Comparison of ENCODE assay signal across 18 cellular contexts in the genomic region with DNA sequence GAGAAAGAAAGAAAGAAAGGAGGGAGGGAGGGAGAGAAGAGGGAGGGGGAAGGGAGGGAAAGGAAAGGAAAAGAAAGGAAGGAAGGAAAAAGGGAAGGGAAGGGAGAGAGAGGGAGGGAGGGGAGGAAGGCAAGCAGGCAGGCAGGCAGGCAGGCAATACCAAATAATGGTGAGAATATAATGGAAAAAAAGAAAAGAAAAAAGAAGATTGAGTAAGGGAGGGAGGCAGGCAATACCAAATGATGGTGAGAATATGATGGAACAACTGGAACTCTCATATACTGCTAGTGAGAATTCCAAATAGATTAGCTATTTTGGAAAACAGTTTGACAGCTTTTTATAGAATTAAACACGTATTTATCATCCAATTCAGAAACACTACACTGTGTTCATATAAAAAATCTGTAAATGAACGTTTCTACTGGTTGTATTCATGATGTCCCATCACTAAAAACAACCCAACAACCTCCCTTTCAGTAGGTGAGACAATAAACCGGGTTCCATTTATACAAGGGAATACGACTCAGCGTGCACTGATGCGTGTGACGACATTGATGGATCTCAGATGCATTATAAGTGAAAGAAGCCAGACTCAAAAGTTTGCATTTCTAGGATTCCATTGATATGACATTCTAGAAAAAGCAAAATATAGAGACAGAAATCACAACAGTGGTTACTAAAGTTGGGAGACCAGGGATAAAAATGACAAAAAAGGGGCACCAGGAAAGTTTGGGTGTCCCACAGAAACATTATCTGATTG.
DNase-seq lines count a peak whose midpoint lies in the region; ATAC-seq, FAIRE-seq and TF ChIP-seq lines count a peak whose summit lies in the region.
"Had no signal": no experiment of that assay in that cellular context is flagged by ENCODE, and none has a peak within 500 bp of the region (broad histone marks: within the 10 kb centered on the region; RNA-seq: fewer than 3 reads in every experiment).

No MANE protein-coding gene starts in this region.

- H3K79me2 ChIP-seq in SK-N-SH (ENCODE audit: insufficient read depth) (no peaks in the 10 kb centered on the region), astrocyte (ENCODE audit: insufficient read depth, low read length) (no peaks in the 10 kb centered on the region)

- TF ChIP-seq RAD21 in SK-N-SH (IDR thresholded peaks at IDR 0.05; ENCODE audit: low read length), result no peak

- POLR2A ChIA-PET in SK-N-SH (lab: Yijun Ruan, JAX), result no interaction called here

- H2AFZ ChIP-seq in SK-N-SH (ENCODE audit: low read depth) (no peak overlapping the region), astrocyte (ENCODE audit: low read depth, low read length) (no peak overlapping the region)
- H2AFZ ChIP-seq: GM23338 had no signal

- DNase-seq in SK-N-SH (no peak), HFFc6 (no peak), astrocyte (ENCODE audit: low read depth) (peak; percentile 15), middle frontal gyrus (ENCODE audit: extremely low spot score, low spot score) (no peak), activated gamma-delta T cell treated with Interleukin-2 at 50 U/mL for 16 hours (no peak)
- DNase-seq: 8988T; AML-193; Calu3; CD8-positive, alpha-beta memory T cell; DMS 273 treated with DMSO at 0.1 percent for 48 hours; H7 had no signal

- H3K27ac Mint-ChIP-seq in HFFc6 (peak overlapping the region; percentile 43; the same call in 1 of the 2 replicates), astrocyte (ENCODE audit: unreplicated experiment) (no peak overlapping the region)
- H3K27ac Mint-ChIP-seq: CD8-positive, alpha-beta memory T cell; GM23338 had no signal

- H3K4me3 Mint-ChIP-seq in HFFc6 (no peak overlapping the region), astrocyte (ENCODE audit: unreplicated experiment) (no peak overlapping the region)
- H3K4me3 Mint-ChIP-seq: CD8-positive, alpha-beta memory T cell; GM23338 had no signal

- H3F3A ChIP-seq in SK-N-SH (replicated peaks; ENCODE audit: insufficient read depth), result no peaks in the 10 kb centered on the region

- H3K27ac ChIP-seq in SK-N-SH (ENCODE audit: low read depth in 2 of 2, low read length in 1 of 2) (no peak overlapping the region), astrocyte (ENCODE audit: low read depth, low read length) (no peak overlapping the region)
- H3K27ac ChIP-seq: BLaER1 had no signal

- no peak overlapping the region for H3K4me2 ChIP-seq in SK-N-SH
- H3K4me2 ChIP-seq in astrocyte (ENCODE audit: low read length), result no peak overlapping the region
- H3K4me2 ChIP-seq: BLaER1, GM23338 had no signal

- H3K9me3 ChIP-seq in SK-N-SH (peaks cover 7% of the 10 kb centered on the region; the same call in 1 of the 2 replicates), astrocyte (ENCODE audit: insufficient read depth, low read depth, low read length) (no peaks in the 10 kb centered on the region)
- H3K9me3 ChIP-seq: BLaER1 had no signal

- H4K20me1 ChIP-seq in SK-N-SH (ENCODE audit: insufficient read depth) (no peaks in the 10 kb centered on the region), astrocyte (ENCODE audit: insufficient read depth, low read length) (no peaks in the 10 kb centered on the region)
- H4K20me1 ChIP-seq: BLaER1 had no signal

- peaks cover 3% of the 10 kb centered on the region; the same call in 1 of the 2 replicates for H3K9me2 ChIP-seq in SK-N-SH

- FAIRE-seq in astrocyte (lab: Jason Lieb, UNC), result no peak
- FAIRE-seq: G401.6, GM12891, HTR-8/SVneo had no signal

- 47% methylated on average over 7 of the region's 7 CpGs for whole genome bisulfite sequencing in SK-N-SH (ENCODE audit: low lambda C conversion rate)

- H3K36me3 ChIP-seq in SK-N-SH (replicated peaks in 1 of 2; ENCODE audit: control insufficient read depth in 1 of 2, insufficient read depth in 2 of 2, low read length in 1 of 2) (no peaks in the 10 kb centered on the region), astrocyte (ENCODE audit: insufficient read depth, low read length) (no peaks in the 10 kb centered on the region)
- H3K36me3 ChIP-seq: BLaER1 had no signal

- H3K4me1 ChIP-seq in SK-N-SH (ENCODE audit: control insufficient read depth in 1 of 2, insufficient read depth in 2 of 2, low read depth in 1 of 2, low read length in 1 of 2) (peaks cover 0 to 5% of the 10 kb centered on the region in 2 experiments; a peak in 1 of 4 replicates), astrocyte (ENCODE audit: insufficient read depth, low read length) (no peaks in the 10 kb centered on the region)
- H3K4me1 ChIP-seq: BLaER1 had no signal

- H3K9ac ChIP-seq in SK-N-SH (no peak overlapping the region), astrocyte (ENCODE audit: low read length) (no peak overlapping the region)
- H3K9ac ChIP-seq: BLaER1 had no signal

- H3K36me3 Mint-ChIP-seq in HFFc6 (ENCODE audit: low read depth) (peaks cover 16% of the 10 kb centered on the region), astrocyte (ENCODE audit: low read depth, unreplicated experiment) (no peaks in the 10 kb centered on the region)
- H3K36me3 Mint-ChIP-seq: CD8-positive, alpha-beta memory T cell had no signal

- CTCF ChIA-PET in SK-N-SH (lab: Yijun Ruan, JAX), result no interaction called here

- TF ChIP-seq CTCF in SK-N-SH (IDR thresholded peaks at IDR 0.05), result no peak
- TF ChIP-seq CTCF in HFFc6 (IDR thresholded peaks at IDR 0.05), result no peak
- TF ChIP-seq CTCF in astrocyte (IDR thresholded peaks at IDR 0.05; ENCODE audit: insufficient read depth, low read depth, low read length), result no peak

- no peak for ATAC-seq in SK-N-SH treated with all-trans-retinoic acid at 6 μM for 48 hours
- no peak for ATAC-seq in HG02852 (IDR thresholded peaks at IDR 0.05; ENCODE audit: unreplicated experiment)
- ATAC-seq: GM23338 had no signal

- H3K4me3 ChIP-seq in SK-N-SH (ENCODE audit: low read depth in 2 of 2, low read length in 1 of 2), result no peak overlapping the region
- H3K4me3 ChIP-seq in astrocyte (ENCODE audit: insufficient read depth, low read depth, low read length), result no peak overlapping the region
- H3K4me3 ChIP-seq: BLaER1, GM23338 had no signal

- no peaks in the 10 kb centered on the region for H3K27me3 ChIP-seq in SK-N-SH (ENCODE audit: insufficient read depth)
- no peaks in the 10 kb centered on the region for H3K27me3 ChIP-seq in astrocyte (ENCODE audit: insufficient read depth, low read length)
- H3K27me3 ChIP-seq: BLaER1 had no signal

- H3K27me3 Mint-ChIP-seq in HFFc6 (ENCODE audit: insufficient read depth), result peaks cover 2% of the 10 kb centered on the region; the same call in 1 of the 2 replicates
- no peaks in the 10 kb centered on the region for H3K27me3 Mint-ChIP-seq in astrocyte (ENCODE audit: low read depth, unreplicated experiment)
- H3K27me3 Mint-ChIP-seq: CD8-positive, alpha-beta memory T cell had no signal

- H3K4me1 Mint-ChIP-seq in HFFc6 (ENCODE audit: low read depth) (peaks cover 37% of the 10 kb centered on the region), astrocyte (ENCODE audit: low read depth, unreplicated experiment) (peaks cover 13% of the 10 kb centered on the region)
- H3K4me1 Mint-ChIP-seq: CD8-positive, alpha-beta memory T cell had no signal

- TF ChIP-seq EP300 in SK-N-SH (IDR thresholded peaks at IDR 0.05; ENCODE audit: borderline replicate concordance in 1 of 2, low read depth in 1 of 2, low read length in 1 of 2), result no peak

- H3K9me3 Mint-ChIP-seq in HFFc6 (peaks cover 32% of the 10 kb centered on the region), astrocyte (ENCODE audit: unreplicated experiment) (peaks cover 8% of the 10 kb centered on the region)

TF ChIP-seq in SK-N-SH treated with all-trans-retinoic acid at 6 μM for 48 hours, 23 proteins besides CTCF, POLR2A, EP300 and RAD21 (continues in another document):
- TF ChIP-seq ESRRG (CRISPR knock-in tag; IDR thresholded peaks at IDR 0.05) (no peak), OSR1 (CRISPR knock-in tag; IDR thresholded peaks at IDR 0.05) (no peak)

TF ChIP-seq in SK-N-SH, 30 proteins besides CTCF, POLR2A, EP300 and RAD21:
- TF ChIP-seq RFX5 (IDR thresholded peaks at IDR 0.05; ENCODE audit: low read length) (no peak), GABPA (IDR thresholded peaks at IDR 0.05; ENCODE audit: low read depth) (no peak), YY1 (IDR thresholded peaks at IDR 0.05; ENCODE audit: low read depth) (no peak), TAF1 (IDR thresholded peaks at IDR 0.05; ENCODE audit: borderline replicate concordance, low read depth, low read length) (no peak), SIN3A (IDR thresholded peaks at IDR 0.05; ENCODE audit: borderline replicate concordance, low read depth, low read length) (no peak)
TF ChIP-seq in SK-N-SH: peak in this region for 0.
